ENCODE assay signal across 14 cellular contexts in genomic region chr10:336247-336646, GRCh38.
"Had no signal": no experiment of that assay in that cellular context is flagged by ENCODE, and none has a peak within 500 bp of the region (broad histone marks: within the 10 kb centered on the region; RNA-seq: fewer than 3 reads in every experiment).

No MANE protein-coding gene starts in this region.

- H3K36me3 Mint-ChIP-seq: natural killer cell treated with Interleukin-12 subunit alpha and Interleukin-12 subunit beta and Interleukin-15 and Interleukin-18, amount 100 ng/mL, for 72 hours had no signal

- H3K4me3 Mint-ChIP-seq: activated naive CD8-positive, alpha-beta T cell treated with anti-CD3 and anti-CD28 coated beads, Interleukin-2, amount 10 ng/mL, durations not matched to agents 7 days and 5 days; dendritic cell treated with granulocyte-macrophage colony-stimulating factor and Interleukin-4, amounts not matched to agents 40 ng/mL and 50 ng/mL, for 4 days; natural killer cell treated with Interleukin-12 subunit alpha and Interleukin-12 subunit beta and Interleukin-15 and Interleukin-18, amount 100 ng/mL, for 72 hours; stimulated activated naive B cell treated with anti-CD40 and anti-IgM and Interleukin-4, amounts not matched to agents 10 μg/mL and 1 μg/mL and 100 μg/mL, for 72 hours had no signal

- H3K27me3 Mint-ChIP-seq: activated naive CD8-positive, alpha-beta T cell treated with anti-CD3 and anti-CD28 coated beads, Interleukin-2, amount 10 ng/mL, durations not matched to agents 7 days and 5 days; natural killer cell treated with Interleukin-12 subunit alpha and Interleukin-12 subunit beta and Interleukin-15 and Interleukin-18, amount 100 ng/mL, for 72 hours; stimulated activated naive B cell treated with anti-CD40 and anti-IgM and Interleukin-4, amounts not matched to agents 10 μg/mL and 1 μg/mL and 100 μg/mL, for 72 hours had no signal

- H3K4me3 ChIP-seq: tibial artery, vagina had no signal

- H3K27ac Mint-ChIP-seq: dendritic cell treated with granulocyte-macrophage colony-stimulating factor and Interleukin-4, amounts not matched to agents 40 ng/mL and 50 ng/mL, for 4 days; natural killer cell treated with Interleukin-12 subunit alpha and Interleukin-12 subunit beta and Interleukin-15 and Interleukin-18, amount 100 ng/mL, for 72 hours; stimulated activated naive B cell treated with anti-CD40 and anti-IgM and Interleukin-4, amounts not matched to agents 10 μg/mL and 1 μg/mL and 100 μg/mL, for 72 hours had no signal

- H3K9me3 Mint-ChIP-seq: dendritic cell treated with granulocyte-macrophage colony-stimulating factor and Interleukin-4, amounts not matched to agents 40 ng/mL and 50 ng/mL, for 4 days; natural killer cell treated with Interleukin-12 subunit alpha and Interleukin-12 subunit beta and Interleukin-15 and Interleukin-18, amount 100 ng/mL, for 72 hours; stimulated activated naive B cell treated with anti-CD40 and anti-IgM and Interleukin-4, amounts not matched to agents 10 μg/mL and 1 μg/mL and 100 μg/mL, for 72 hours had no signal

- DNase-seq: activated CD4-positive, CD25-positive, alpha-beta regulatory T cell treated with anti-CD3 and anti-CD28 coated beads, Interleukin-2, amount 50 U/mL, for 72 hours; activated effector memory CD4-positive, alpha-beta T cell treated with anti-CD3 and anti-CD28 coated beads, Interleukin-2, amount 50 U/mL, for 16 hours; activated naive CD8-positive, alpha-beta T cell treated with anti-CD3 and anti-CD28 coated beads, Interleukin-2, amount 10 ng/mL, durations not matched to agents 7 days and 5 days; activated T-cell treated with anti-CD3 and anti-CD28 coated beads for 4 hours; aorta; effector memory CD4-positive, alpha-beta T cell; erythroblast; nucleus accumbens; stimulated activated naive B cell treated with anti-CD40 and anti-IgM and Interleukin-4, amounts not matched to agents 10 μg/mL and 1 μg/mL and 100 μg/mL, for 72 hours; T-helper 9 cell; tibial artery had no signal

- H3K27ac ChIP-seq: tibial artery, vagina had no signal
